25 cellular contexts compared by ENCODE assay signal in the genomic region with DNA sequence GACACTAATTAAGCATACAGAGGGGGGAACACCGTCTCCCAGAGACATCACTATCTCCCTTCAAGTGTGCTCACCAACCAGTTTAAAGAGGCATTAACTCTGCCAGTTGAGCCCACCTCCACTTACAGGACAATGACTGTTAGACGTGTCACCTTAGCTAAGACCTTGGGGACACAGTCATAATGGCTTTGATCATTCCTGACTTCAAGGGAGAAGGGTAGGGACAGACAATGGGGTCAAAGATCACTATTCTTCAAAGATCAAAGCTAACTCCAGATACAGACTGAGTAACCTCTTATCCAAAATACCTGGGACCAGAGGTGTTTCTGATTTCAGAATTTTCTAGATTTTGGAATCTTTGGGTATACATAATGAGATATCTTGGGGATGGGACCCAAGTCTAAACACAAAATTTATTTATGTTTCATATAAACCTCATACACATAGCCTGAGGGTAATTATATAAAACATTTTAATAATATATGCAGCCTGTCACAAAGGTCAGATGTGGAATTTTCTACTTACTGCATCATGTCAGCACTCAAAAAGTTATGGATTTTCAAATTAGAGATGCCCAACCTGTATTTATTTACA.
DNase-seq lines count a peak whose midpoint lies in the region; ATAC-seq and TF ChIP-seq lines count a peak whose summit lies in the region.
"Had no signal": no experiment of that assay in that cellular context is flagged by ENCODE, and none has a peak within 500 bp of the region (broad histone marks: within the 10 kb centered on the region; RNA-seq: fewer than 3 reads in every experiment).

No MANE protein-coding gene starts in this region.

- 68% methylated on average over 2 of the region's 2 CpGs for WGBS in right cardiac atrium

- no peak overlapping the region for H3K4me3 Mint-ChIP-seq in memory B cell
- H3K4me3 Mint-ChIP-seq: activated T-cell treated with anti-CD3 and anti-CD28 coated beads, Interleukin-2, amount 50 U/mL, for 4 hours; CD4-positive, alpha-beta memory T cell; neural crest cell had no signal

- BruUV-seq in PC-9 (replicated peaks; lab: Mats Ljungman, UMichigan) = no TSS peak

- H3K27me3 ChIP-seq in left ventricle myocardium inferior (ENCODE audit: low read depth) = no peaks in the 10 kb centered on the region
- no peaks in the 10 kb centered on the region for H3K27me3 ChIP-seq in right cardiac atrium (ENCODE audit: control insufficient read depth, insufficient read depth)
- H3K27me3 ChIP-seq in PC-9 (ENCODE audit: insufficient read depth, low read depth) = no peaks in the 10 kb centered on the region
- H3K27me3 ChIP-seq in uterus = no peaks in the 10 kb centered on the region
- H3K27me3 ChIP-seq: esophagus muscularis mucosa, spleen, vagina had no signal

- intact Hi-C loops in left ventricle myocardium inferior (cut with micrococcal nuclease) = loop anchor here (5.0 kb wide), 1 partner anchor 108 kb away; no protein-coding TSS in a partner anchor
- intact Hi-C loops in right cardiac atrium (cut with DNase I) = loop anchor here (5.0 to 10.0 kb wide), 6 partner anchors 108 to 281 kb away; no protein-coding TSS in a partner anchor
- intact Hi-C loops in PC-9 (cut with micrococcal nuclease; ENCODE audit: unreplicated experiment) = loop anchor here (5.0 kb wide), 1 partner anchor 423 kb away; no protein-coding TSS in a partner anchor
- intact Hi-C loops in uterus (cut with DNase I; ENCODE audit: low total_unique reads) = no loop called here

- H3K4me1 Mint-ChIP-seq in memory B cell = peaks cover 28% of the 10 kb centered on the region

- H2AFZ ChIP-seq in PC-9 = no peak overlapping the region

- H3K9me3 Mint-ChIP-seq in memory B cell = no peaks in the 10 kb centered on the region
- H3K9me3 Mint-ChIP-seq: activated T-cell treated with anti-CD3 and anti-CD28 coated beads, Interleukin-2, amount 50 U/mL, for 4 hours; CD4-positive, alpha-beta memory T cell; neural crest cell had no signal

- H3K4me1 ChIP-seq in left ventricle myocardium inferior = peaks cover 38% of the 10 kb centered on the region
- peaks cover 6% of the 10 kb centered on the region for H3K4me1 ChIP-seq in right cardiac atrium (ENCODE audit: control insufficient read depth, insufficient read depth, low read length)
- H3K4me1 ChIP-seq in PC-9 (replicated peaks; ENCODE audit: insufficient read depth) = peaks cover 13% of the 10 kb centered on the region
- peaks cover 0 to 13% of the 10 kb centered on the region in 2 donors for H3K4me1 ChIP-seq in uterus
- H3K4me1 ChIP-seq: prostate gland had no signal

- CTCF ChIA-PET in PC-9 (lab: Charles Lee) = no interaction called here

- 0 out of 2 replicates have a peak, but pooled peaks cover 7% of the 10 kb centered on the region for H3F3A ChIP-seq in PC-9 (ENCODE audit: insufficient read depth, low read depth)

- peak overlapping the region; percentile 86 for H3K27ac Mint-ChIP-seq in memory B cell

- H3K36me3 Mint-ChIP-seq in memory B cell = peaks cover 2% of the 10 kb centered on the region
- H3K36me3 Mint-ChIP-seq: CD4-positive, alpha-beta memory T cell had no signal

- TF ChIP-seq CTCF in left ventricle myocardium inferior (IDR thresholded peaks at IDR 0.05; ENCODE audit: borderline replicate concordance) = no peak
- no peak for TF ChIP-seq CTCF in PC-9 (conservative IDR thresholded peaks at IDR 0.05)
- no peak for TF ChIP-seq CTCF in uterus (IDR thresholded peaks at IDR 0.05)

- no peak overlapping the region for H3K4me3 ChIP-seq in left ventricle myocardium inferior
- H3K4me3 ChIP-seq in right cardiac atrium (ENCODE audit: low read length) = no peak overlapping the region
- H3K4me3 ChIP-seq in PC-9 = no peak overlapping the region
- H3K4me3 ChIP-seq in uterus = no peak overlapping the region
- H3K4me3 ChIP-seq: esophagus muscularis mucosa, GM12878, prostate gland, spleen, vagina had no signal

- TF ChIP-seq POLR2A in uterus (IDR thresholded peaks at IDR 0.05) = no peak

- H3K9me2 ChIP-seq in PC-9 (ENCODE audit: insufficient read depth) = no peaks in the 10 kb centered on the region

- POLR2A ChIA-PET in PC-9 (lab: Charles Lee; ENCODE audit: unreplicated experiment) = interaction anchor here (0.5 kb wide), 1 partner anchor 63 kb away, joined by 17 read pairs; no protein-coding TSS in a partner anchor

- H3K36me3 ChIP-seq in left ventricle myocardium inferior (no peaks in the 10 kb centered on the region), PC-9 (ENCODE audit: low read depth) (no peaks in the 10 kb centered on the region), uterus (no peaks in the 10 kb centered on the region)
- H3K36me3 ChIP-seq: esophagus muscularis mucosa, prostate gland, spleen, vagina had no signal

- DNase-seq in left ventricle myocardium inferior (no peak), right cardiac atrium (no peak), PC-9 (no peak), memory B cell (ENCODE audit: low spot score in 2 of 2) (no peak), uterus (no peak), germinal center (ENCODE audit: low spot score) (no peak), retina (no peak)
- DNase-seq: activated CD4-positive, CD25-positive, alpha-beta regulatory T cell treated with anti-CD3 and anti-CD28 coated beads, Interleukin-2, amount 50 U/mL, for 72 hours; activated CD8-positive, alpha-beta memory T cell treated with anti-CD3 and anti-CD28 coated beads for 24 hours; activated naive CD4-positive, alpha-beta T cell treated with anti-CD3 and anti-CD28 coated beads, Interleukin-2, amount 50 U/mL, for 16 hours; activated T-cell treated with anti-CD3 and anti-CD28 coated beads, Interleukin-2, amount 50 U/mL, for 4 hours; CD4-positive, alpha-beta memory T cell; effector CD8-positive, alpha-beta T cell; GOT3; NCI-H1930; NCI-H345; spleen; stimulated activated CD4-positive, alpha-beta T cell treated with anti-CD3 and anti-CD28 coated beads, Interleukin-4, amount 100 ng/mL, for 4 hours had no signal

- 0 out of 2 replicates have a peak overlapping the region, but pooled peaks have one; percentile 7 for H3K4me2 ChIP-seq in PC-9
- H3K4me2 ChIP-seq: KMS-11 had no signal

- H3K27ac ChIP-seq in left ventricle myocardium inferior (replicated peaks) = peak overlapping the region; percentile 57
- H3K27ac ChIP-seq in right cardiac atrium (ENCODE audit: low read length) = no peak overlapping the region
- no peak overlapping the region for H3K27ac ChIP-seq in PC-9
- H3K27ac ChIP-seq in uterus = peak overlapping the region; percentile 68 to 72
- H3K27ac ChIP-seq: esophagus muscularis mucosa, KMS-11, prostate gland, vagina had no signal

- H3K9me3 ChIP-seq in left ventricle myocardium inferior (replicated peaks) (no peaks in the 10 kb centered on the region), right cardiac atrium (ENCODE audit: control insufficient read depth, low read length) (no peaks in the 10 kb centered on the region), PC-9 (ENCODE audit: insufficient read depth, low read depth) (no peaks in the 10 kb centered on the region), uterus (no peaks in the 10 kb centered on the region)
- H3K9me3 ChIP-seq: esophagus muscularis mucosa, prostate gland, spleen, vagina had no signal

- 0 out of 2 replicates have a peak, but pooled peaks cover 7% of the 10 kb centered on the region for H3K79me2 ChIP-seq in PC-9 (ENCODE audit: low read depth)

- 0 out of 2 replicates have a peak, but pooled peaks cover 4% of the 10 kb centered on the region for H4K20me1 ChIP-seq in PC-9 (ENCODE audit: insufficient read depth)

- ATAC-seq in right cardiac atrium = no peak
- ATAC-seq in memory B cell (ENCODE audit: low read depth) = no peak
- ATAC-seq in GM19455 (IDR thresholded peaks at IDR 0.05; ENCODE audit: unreplicated experiment) = no peak
- ATAC-seq: activated T-cell treated with anti-CD3 and anti-CD28 coated beads, Interleukin-2, amount 50 U/mL, for 4 hours; GM12878 had no signal

- H3K27me3 Mint-ChIP-seq in memory B cell = no peaks in the 10 kb centered on the region
- H3K27me3 Mint-ChIP-seq: CD4-positive, alpha-beta memory T cell had no signal

Comparison
In these comparisons a context has a peak if more than half of its experiments do, and no peak if none do; other contexts are left out.
1. H3K27ac ChIP-seq: peak in left ventricle myocardium inferior (single experiment) and uterus (2 of 2); none in right cardiac atrium (single experiment) and PC-9 (single experiment).